ENCODE assay signal across 27 cellular contexts in genomic region chr20:4352348-4352747, GRCh38.
"Had no signal": no experiment of that assay in that cellular context is flagged by ENCODE, and none has a peak within 500 bp of the region (broad histone marks: within the 10 kb centered on the region; RNA-seq: fewer than 3 reads in every experiment).

No MANE protein-coding gene starts in this region.

- FAIRE-seq: colon, endometrium, endothelial cell of umbilical vein, frontal cortex had no signal

- H3K4me3 ChIP-seq: colonic mucosa, coronary artery, dorsolateral prefrontal cortex, esophagus muscularis mucosa, esophagus squamous epithelium, gastrocnemius medialis, gastroesophageal sphincter, heart left ventricle, heart right ventricle had no signal

- DNase-seq: colonic mucosa; cortex of kidney; dermis blood vessel endothelial cell; dorsolateral prefrontal cortex; effector CD4-positive, alpha-beta T cell; effector CD8-positive, alpha-beta T cell; effector memory CD4-positive, alpha-beta T cell; effector memory CD8-positive, alpha-beta T cell; endodermal cell; erythroblast; esophagus squamous epithelium; foreskin fibroblast; foreskin keratinocyte; foreskin melanocyte; gastrocnemius medialis; glutamatergic neuron; heart left ventricle; heart right ventricle had no signal

- H3K9me3 ChIP-seq: colonic mucosa, esophagus squamous epithelium, gastrocnemius medialis had no signal

- H3K36me3 ChIP-seq: colonic mucosa, esophagus muscularis mucosa, esophagus squamous epithelium, gastrocnemius medialis, gastroesophageal sphincter, heart left ventricle, heart right ventricle had no signal

- ATAC-seq: effector memory CD8-positive, alpha-beta T cell; esophagus mucosa; foreskin keratinocyte; gastrocnemius medialis; gastroesophageal sphincter; heart left ventricle; heart right ventricle had no signal

- H3K4me1 ChIP-seq: colonic mucosa, esophagus muscularis mucosa, esophagus squamous epithelium, foreskin keratinocyte, gastrocnemius medialis, gastroesophageal sphincter, heart left ventricle, heart right ventricle had no signal

- H3K27ac ChIP-seq: colonic mucosa, coronary artery, dorsolateral prefrontal cortex, epithelial cell of prostate, esophagus muscularis mucosa, esophagus squamous epithelium, foreskin keratinocyte, gastrocnemius medialis, gastroesophageal sphincter, heart left ventricle, heart right ventricle had no signal

- H3K27me3 ChIP-seq: colonic mucosa, dorsolateral prefrontal cortex, esophagus muscularis mucosa, esophagus squamous epithelium, foreskin keratinocyte, gastrocnemius medialis, gastroesophageal sphincter, heart left ventricle had no signal
